ENCODE assay signal across 8 cellular contexts in the genomic region with DNA sequence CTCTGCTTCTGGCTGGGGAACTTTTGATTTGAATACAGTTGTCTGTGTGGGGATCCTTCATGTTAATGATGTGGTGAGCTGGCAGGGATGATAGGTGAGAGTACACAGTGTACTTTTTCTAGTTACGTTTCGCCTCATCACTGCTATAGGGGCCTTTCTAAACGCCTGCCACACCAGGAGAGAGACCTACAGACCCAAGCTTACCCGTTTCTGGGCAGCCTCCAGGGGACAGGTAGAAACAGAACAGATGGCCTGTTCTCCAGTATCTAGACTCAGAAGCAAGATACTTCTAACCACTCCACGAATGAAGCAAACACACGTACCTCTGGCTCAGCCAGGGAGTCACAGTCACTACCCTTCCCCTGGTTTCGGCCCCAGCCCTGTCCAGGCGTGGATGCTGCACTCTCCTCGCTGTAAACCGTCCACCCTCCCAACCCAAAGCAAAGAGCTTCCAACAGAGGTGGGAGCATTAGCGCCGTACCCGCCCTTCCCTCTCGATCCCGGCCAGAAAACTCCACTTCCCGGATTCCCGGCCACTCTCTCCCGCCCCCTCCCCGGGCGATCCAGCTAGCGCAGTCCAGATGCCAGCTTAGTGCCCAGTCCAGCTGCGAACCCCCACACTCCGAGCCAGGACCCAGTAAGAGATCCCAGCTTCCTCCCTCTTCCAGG. TPM values are rescaled to one million over a fixed set of nuclear protein-coding genes. Genes with fewer than 3 reads are reported as not detected.
A peak's percentile ranks its signal among the peaks of the same experiment; 100 is the strongest.
DNase-seq lines count a peak whose midpoint lies in the region; ATAC-seq and TF ChIP-seq lines count a peak whose summit lies in the region.

No MANE protein-coding gene starts in this region.

- H3K4me1 Mint-ChIP-seq in natural killer cell treated with Interleukin-12 subunit alpha and Interleukin-12 subunit beta and Interleukin-15 and Interleukin-18, amount 100 ng/mL, for 72 hours (ENCODE audit: low read depth in 2 of 2), result peaks cover 60 to 66% of the 10 kb centered on the region in 2 donors

- no peaks in the 10 kb centered on the region for H3K27me3 ChIP-seq in esophagus muscularis mucosa

- H3K4me1 ChIP-seq in esophagus muscularis mucosa, result peaks cover 28 to 70% (median 70%) of the 10 kb centered on the region in 4 donors

- H3K27ac Mint-ChIP-seq in natural killer cell treated with Interleukin-12 subunit alpha and Interleukin-12 subunit beta and Interleukin-15 and Interleukin-18, amount 100 ng/mL, for 72 hours, result peak overlapping the region; percentile 93 to 100

- peak overlapping the region; percentile 87 for H3K4me3 Mint-ChIP-seq in natural killer cell treated with Interleukin-12 subunit alpha and Interleukin-12 subunit beta and Interleukin-15 and Interleukin-18, amount 100 ng/mL, for 72 hours

- H3K36me3 ChIP-seq in esophagus muscularis mucosa, result no peaks in the 10 kb centered on the region

- no peaks in the 10 kb centered on the region for H3K27me3 Mint-ChIP-seq in natural killer cell treated with Interleukin-12 subunit alpha and Interleukin-12 subunit beta and Interleukin-15 and Interleukin-18, amount 100 ng/mL, for 72 hours

- intact Hi-C loops in esophagus muscularis mucosa (cut with DNase I), result loop anchor here (5.0 kb wide), 2 partner anchors 132 to 278 kb away; no protein-coding TSS in a partner anchor

- ATAC-seq in GM19468 (IDR thresholded peaks at IDR 0.05; ENCODE audit: extremely low read depth, unreplicated experiment) (peak; percentile 26), HG03521 (IDR thresholded peaks at IDR 0.05; ENCODE audit: unreplicated experiment) (peak; percentile 32)
- ATAC-seq in natural killer cell treated with Interleukin-12 subunit alpha and Interleukin-12 subunit beta and Interleukin-15 and Interleukin-18, amount 100 ng/mL, for 72 hours, result peak; percentile 71 to 72

- WGBS in esophagus muscularis mucosa, result 6% methylated on average over 23 of the region's 23 CpGs

- peak overlapping the region; percentile 86 to 99 (median 90) for H3K4me3 ChIP-seq in esophagus muscularis mucosa

- no peak for TF ChIP-seq EP300 in esophagus muscularis mucosa (IDR thresholded peaks at IDR 0.05)

- peaks cover 21% of the 10 kb centered on the region for H3K36me3 Mint-ChIP-seq in natural killer cell treated with Interleukin-12 subunit alpha and Interleukin-12 subunit beta and Interleukin-15 and Interleukin-18, amount 100 ng/mL, for 72 hours

- no peak for TF ChIP-seq CTCF in esophagus muscularis mucosa (IDR thresholded peaks at IDR 0.05)

- H3K9me3 Mint-ChIP-seq in natural killer cell treated with Interleukin-12 subunit alpha and Interleukin-12 subunit beta and Interleukin-15 and Interleukin-18, amount 100 ng/mL, for 72 hours, result no peaks in the 10 kb centered on the region

- H3K27ac ChIP-seq in esophagus muscularis mucosa (replicated peaks in 1 of 4), result peak overlapping the region; percentile 92 to 97 (median 94)

- DNase-seq in ELR (ENCODE audit: low read depth), result peak; percentile 33
- peak; percentile 56 to 65 for DNase-seq in activated CD4-positive, alpha-beta T cell treated with anti-CD3 and anti-CD28 coated beads, Interleukin-2, amount 50 U/mL, for 48 hours
- no peak for DNase-seq in esophagus muscularis mucosa (ENCODE audit: extremely low spot score)
- peak; percentile 74 for DNase-seq in natural killer cell treated with Interleukin-12 subunit alpha and Interleukin-12 subunit beta and Interleukin-15 and Interleukin-18, amount 100 ng/mL, for 72 hours (ENCODE audit: low spot score)
- DNase-seq in ureter (ENCODE audit: low spot score), result peak; percentile 49
- no peak for DNase-seq in putamen (ENCODE audit: low spot score)

- H3K9me3 ChIP-seq in esophagus muscularis mucosa, result no peaks in the 10 kb centered on the region

- TF ChIP-seq POLR2A in esophagus muscularis mucosa (IDR thresholded peaks at IDR 0.05; ENCODE audit: low read depth), result no peak

RNA-seq across cellular contexts. Expression of gene CCDC6, which starts 1.2 kb away (rescaled TPM):
- 10 to 100 TPM; 41.4 to 71.0 (median 57.2) TPM for total RNA-seq in esophagus muscularis mucosa
- total RNA-seq in natural killer cell treated with Interleukin-12 subunit alpha and Interleukin-12 subunit beta and Interleukin-15 and Interleukin-18, amount 100 ng/mL, for 72 hours, result 100 to 1,000 TPM in 1 of 2 donors, 10 to 100 TPM in 1; 65.7 to 104 TPM
- 64.5 TPM for total RNA-seq in ureter

Comparison
In these comparisons a context has a peak if more than half of its experiments do, and no peak if none do; other contexts are left out.
1. DNase-seq: peak in ELR (single experiment), activated CD4-positive, alpha-beta T cell treated with anti-CD3 and anti-CD28 coated beads, Interleukin-2, amount 50 U/mL, for 48 hours (2 of 2), natural killer cell treated with Interleukin-12 subunit alpha and Interleukin-12 subunit beta and Interleukin-15 and Interleukin-18, amount 100 ng/mL, for 72 hours (single experiment) and ureter (single experiment); none in esophagus muscularis mucosa (single experiment) and putamen (single experiment).
2. Peak in every context shown above with its lines, with median percentiles within 50 percentile points of each other: ATAC-seq.